ENCODE assay signal across 2 cellular contexts in the genomic region with DNA sequence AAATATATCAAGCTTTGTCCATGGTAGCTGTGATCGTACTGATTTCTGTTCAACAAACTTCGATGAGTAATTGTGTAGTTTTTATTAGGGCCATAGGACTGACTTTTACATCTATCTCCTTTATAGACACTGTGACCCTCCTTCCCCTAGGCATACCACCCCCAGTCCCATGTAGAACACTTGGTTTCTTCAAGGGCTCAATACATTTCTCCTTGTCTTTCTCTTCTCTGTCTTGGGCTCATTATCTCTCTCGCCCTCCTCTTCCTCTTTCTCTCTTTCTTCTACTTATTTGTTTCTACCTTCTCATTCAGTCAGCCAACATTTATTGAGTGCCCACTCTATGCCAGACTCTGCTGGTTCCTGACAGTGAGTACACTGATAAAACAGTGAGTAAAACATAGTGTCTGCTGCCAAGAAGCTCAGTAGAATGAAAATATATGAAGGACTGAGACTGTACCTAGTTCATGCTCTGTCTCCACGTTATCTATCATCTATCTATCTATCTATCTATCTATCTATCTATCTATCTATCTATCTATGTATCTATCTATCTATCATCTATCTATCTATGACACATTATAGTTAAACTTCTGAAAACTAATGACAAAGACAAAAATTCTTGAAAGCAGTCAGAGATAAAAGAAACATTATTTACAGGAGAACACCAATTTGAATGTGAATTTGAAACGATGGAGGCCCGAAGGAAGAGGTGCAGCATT.
TF ChIP-seq lines count a peak whose summit lies in the region.

No MANE protein-coding gene starts in this region.

TF ChIP-seq in H1, 55 proteins besides CTCF, POLR2A, EP300 and RAD21:
- no peak for TF ChIP-seq RXRA (IDR thresholded peaks at IDR 0.05; ENCODE audit: insufficient read depth, low read depth, low read length)
TF ChIP-seq in H1: peak in this region for 0.

TF ChIP-seq in neural cell, 6 proteins besides CTCF, POLR2A, EP300 and RAD21:
- TF ChIP-seq TAF1 (IDR thresholded peaks at IDR 0.05; ENCODE audit: low read depth), result no peak
- no peak for TF ChIP-seq MXI1 (conservative IDR thresholded peaks at IDR 0.05; ENCODE audit: poor library complexity, severe bottlenecking)
- TF ChIP-seq, protein P1, sequence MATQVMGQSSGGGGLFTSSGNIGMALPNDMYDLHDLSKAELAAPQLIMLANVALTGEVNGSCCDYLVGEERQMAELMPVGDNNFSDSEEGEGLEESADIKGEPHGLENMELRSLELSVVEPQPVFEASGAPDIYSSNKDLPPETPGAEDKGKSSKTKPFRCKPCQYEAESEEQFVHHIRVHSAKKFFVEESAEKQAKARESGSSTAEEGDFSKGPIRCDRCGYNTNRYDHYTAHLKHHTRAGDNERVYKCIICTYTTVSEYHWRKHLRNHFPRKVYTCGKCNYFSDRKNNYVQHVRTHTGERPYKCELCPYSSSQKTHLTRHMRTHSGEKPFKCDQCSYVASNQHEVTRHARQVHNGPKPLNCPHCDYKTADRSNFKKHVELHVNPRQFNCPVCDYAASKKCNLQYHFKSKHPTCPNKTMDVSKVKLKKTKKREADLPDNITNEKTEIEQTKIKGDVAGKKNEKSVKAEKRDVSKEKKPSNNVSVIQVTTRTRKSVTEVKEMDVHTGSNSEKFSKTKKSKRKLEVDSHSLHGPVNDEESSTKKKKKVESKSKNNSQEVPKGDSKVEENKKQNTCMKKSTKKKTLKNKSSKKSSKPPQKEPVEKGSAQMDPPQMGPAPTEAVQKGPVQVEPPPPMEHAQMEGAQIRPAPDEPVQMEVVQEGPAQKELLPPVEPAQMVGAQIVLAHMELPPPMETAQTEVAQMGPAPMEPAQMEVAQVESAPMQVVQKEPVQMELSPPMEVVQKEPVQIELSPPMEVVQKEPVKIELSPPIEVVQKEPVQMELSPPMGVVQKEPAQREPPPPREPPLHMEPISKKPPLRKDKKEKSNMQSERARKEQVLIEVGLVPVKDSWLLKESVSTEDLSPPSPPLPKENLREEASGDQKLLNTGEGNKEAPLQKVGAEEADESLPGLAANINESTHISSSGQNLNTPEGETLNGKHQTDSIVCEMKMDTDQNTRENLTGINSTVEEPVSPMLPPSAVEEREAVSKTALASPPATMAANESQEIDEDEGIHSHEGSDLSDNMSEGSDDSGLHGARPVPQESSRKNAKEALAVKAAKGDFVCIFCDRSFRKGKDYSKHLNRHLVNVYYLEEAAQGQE (IDR thresholded peaks at IDR 0.05; ENCODE audit: borderline replicate concordance), result no peak
- no peak for TF ChIP-seq SMC3 (conservative IDR thresholded peaks at IDR 0.05; ENCODE audit: poor library complexity)
- no peak for TF ChIP-seq EZH2 (IDR thresholded peaks at IDR 0.05; ENCODE audit: borderline replicate concordance, insufficient read depth, low read length, poor library complexity, severe bottlenecking)
- TF ChIP-seq POLR2AphosphoS5 (IDR thresholded peaks at IDR 0.05), result no peak
